In genomic region chr19:2728783-2729387, GRCh38 we compare ENCODE assay signal across 2 cellular contexts.
TF ChIP-seq lines count a peak whose summit lies in the region.

No MANE protein-coding gene starts in this region.

TF ChIP-seq in SK-N-SH, 30 proteins besides CTCF, POLR2A, EP300 and RAD21 (continued from another document):
- TF ChIP-seq ZBTB33 (IDR thresholded peaks at IDR 0.05; ENCODE audit: borderline replicate concordance, low read depth) (no peak), RFX5 (IDR thresholded peaks at IDR 0.05; ENCODE audit: low read length) (no peak), REST (IDR thresholded peaks at IDR 0.05; ENCODE audit: low read depth, low read length) (no peak), NRF1 (IDR thresholded peaks at IDR 0.05; ENCODE audit: low read depth, low read length) (no peak), RCOR1 (IDR thresholded peaks at IDR 0.05; ENCODE audit: low read length) (no peak), EZH2phosphoT487 (IDR thresholded peaks at IDR 0.05; ENCODE audit: borderline replicate concordance, low read depth) (no peak)

TF ChIP-seq in SK-N-SH treated with all-trans-retinoic acid at 6 μM for 48 hours, 23 proteins besides CTCF, POLR2A, EP300 and RAD21 (continued from another document):
- TF ChIP-seq POU6F1 (CRISPR knock-in tag; IDR thresholded peaks at IDR 0.05; ENCODE audit: borderline replicate concordance, low read depth), result no peak
- no peak for TF ChIP-seq CSDC2 (CRISPR knock-in tag; IDR thresholded peaks at IDR 0.05)
- TF ChIP-seq CREB5 (CRISPR knock-in tag; IDR thresholded peaks at IDR 0.05; ENCODE audit: low read depth), result no peak
- TF ChIP-seq ZNF8 (CRISPR knock-in tag; IDR thresholded peaks at IDR 0.05), result no peak
- TF ChIP-seq ZFP3 (CRISPR knock-in tag; IDR thresholded peaks at IDR 0.05), result no peak
